Comparison of ENCODE assay signal across 3 cellular contexts in the genomic region with DNA sequence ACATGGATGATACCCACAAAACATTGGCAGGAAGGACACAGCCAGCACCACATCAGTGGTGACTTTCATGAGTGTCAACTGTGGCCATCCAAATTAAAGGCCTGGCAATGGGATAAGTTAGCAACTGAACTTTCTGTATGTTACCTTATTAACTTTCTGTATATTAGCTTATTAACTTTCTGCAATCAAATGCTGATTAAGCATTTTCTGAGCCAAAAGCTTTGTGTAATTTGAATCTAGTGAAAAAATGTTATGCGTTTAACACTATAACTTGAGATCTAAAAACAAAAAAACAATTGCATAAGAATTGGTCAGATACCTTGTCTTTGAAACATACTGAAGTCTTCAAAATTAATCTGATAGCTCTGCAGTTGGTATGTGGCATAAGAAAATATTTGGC.
TF ChIP-seq lines count a peak whose summit lies in the region.

No MANE protein-coding gene starts in this region.

TF ChIP-seq in HepG2, 621 proteins besides CTCF, POLR2A, EP300 and RAD21:
- TF ChIP-seq GFI1 (CRISPR knock-in tag; IDR thresholded peaks at IDR 0.05; ENCODE audit: borderline replicate concordance): no peak
- peak; percentile 91 for TF ChIP-seq MAFF (IDR thresholded peaks at IDR 0.05; ENCODE audit: low read depth, low read length)
- TF ChIP-seq MAFK (conservative IDR thresholded peaks at IDR 0.05 in 1 of 2, IDR thresholded peaks at IDR 0.05 in 1 of 2; ENCODE audit: low read length in 2 of 2): peak; percentile 86 to 95

TF ChIP-seq in IMR-90, 13 proteins besides CTCF, POLR2A, EP300 and RAD21:
- peak; percentile 91 for TF ChIP-seq MAFK (IDR thresholded peaks at IDR 0.05; ENCODE audit: low read depth, low read length)
- no peak for TF ChIP-seq RFX5 (IDR thresholded peaks at IDR 0.05; ENCODE audit: low read depth, low read length)

TF ChIP-seq in H1, 55 proteins besides CTCF, POLR2A, EP300 and RAD21:
- TF ChIP-seq MAFK (IDR thresholded peaks at IDR 0.05; ENCODE audit: low read depth, low read length) (peak; percentile 45; the same call in 1 of the 2 replicates), ASH2L (IDR thresholded peaks at IDR 0.05; ENCODE audit: low read length) (no peak)
